Comparison of ENCODE assay signal across 13 cellular contexts in the genomic region with DNA sequence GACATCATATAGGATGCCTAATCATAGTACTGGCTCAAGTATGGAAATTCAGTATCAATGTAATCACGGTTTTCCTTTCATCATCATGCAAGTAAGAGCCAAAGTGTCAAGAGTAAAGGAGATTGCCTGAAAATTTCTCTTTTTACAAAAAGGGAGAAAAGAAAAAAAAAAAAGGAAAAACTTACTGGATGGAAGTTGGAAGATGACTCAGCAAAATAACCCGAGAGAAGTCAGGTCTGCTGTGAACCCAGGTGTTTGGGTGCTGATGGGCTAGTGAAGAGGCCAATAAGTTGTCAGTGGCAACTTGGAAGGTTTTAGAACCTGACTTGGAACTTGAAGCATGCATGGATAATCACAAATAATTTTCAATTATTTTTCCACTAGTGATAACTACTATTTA.
DNase-seq lines count a peak whose midpoint lies in the region; ATAC-seq, FAIRE-seq and TF ChIP-seq lines count a peak whose summit lies in the region.
"Had no signal": no experiment of that assay in that cellular context is flagged by ENCODE, and none has a peak within 500 bp of the region (broad histone marks: within the 10 kb centered on the region; RNA-seq: fewer than 3 reads in every experiment).

No MANE protein-coding gene starts in this region.

- no peaks in the 10 kb centered on the region for H4K20me1 ChIP-seq in OCI-LY3 (ENCODE audit: insufficient read depth, low read length)
- H4K20me1 ChIP-seq: BLaER1 had no signal

- no peak for TF ChIP-seq POLR2A in stomach (IDR thresholded peaks at IDR 0.05)

- WGBS in stomach, 5 donors = 83 to 95% (median 89%) methylated on average over 2 of the region's 2 CpGs
- WGBS in small intestine, 3 donors = 68 to 82% (median 76%) methylated on average over 2 of the region's 2 CpGs

- ATAC-seq in GM19452 (IDR thresholded peaks at IDR 0.05; ENCODE audit: unreplicated experiment) = peak; percentile 13
- ATAC-seq: HCT116 had no signal

- H2AFZ ChIP-seq in OCI-LY3 (ENCODE audit: low read depth, low read length) = 0 out of 2 replicates have a peak overlapping the region, but pooled peaks have one; percentile 6

- TF ChIP-seq CTCF in OCI-LY3 (IDR thresholded peaks at IDR 0.05; ENCODE audit: low read depth, low read length) = no peak
- TF ChIP-seq CTCF in nephron (IDR thresholded peaks at IDR 0.05; ENCODE audit: unreplicated experiment in 3 of 3) = no peak
- no peak for TF ChIP-seq CTCF in stomach (IDR thresholded peaks at IDR 0.05)

- H3K27ac ChIP-seq in OCI-LY3 (ENCODE audit: low read length) = no peak overlapping the region
- no peak overlapping the region for H3K27ac ChIP-seq in stomach
- no peak overlapping the region for H3K27ac ChIP-seq in small intestine (ENCODE audit: low read depth in 1 of 2, low read length in 1 of 2)
- H3K27ac ChIP-seq: BLaER1 had no signal

- intact Hi-C loops in stomach (cut with DNase I; ENCODE audit: low total_unique reads) = no loop called here

- H3K4me3 Mint-ChIP-seq in nephron = no peak overlapping the region
- H3K4me3 Mint-ChIP-seq: CD8-positive, alpha-beta memory T cell had no signal

- no peak for TF ChIP-seq EP300 in stomach (IDR thresholded peaks at IDR 0.05)

- peak overlapping the region; percentile 31 for H3K4me2 ChIP-seq in OCI-LY3 (ENCODE audit: low read length)
- H3K4me2 ChIP-seq: BLaER1 had no signal

- no peaks in the 10 kb centered on the region for H3K27me3 Mint-ChIP-seq in nephron (ENCODE audit: low read depth)

- H3K36me3 Mint-ChIP-seq in nephron (ENCODE audit: low read depth) = no peaks in the 10 kb centered on the region
- H3K36me3 Mint-ChIP-seq: CD8-positive, alpha-beta memory T cell had no signal

- FAIRE-seq in GM18507 (lab: Jason Lieb, UNC) (peak; percentile 58), small intestine (lab: Jason Lieb, UNC) (no peak)
- FAIRE-seq: H54 had no signal

- H3K36me3 ChIP-seq in OCI-LY3 (replicated peaks; ENCODE audit: low read depth, low read length) (no peaks in the 10 kb centered on the region), stomach (no peaks in the 10 kb centered on the region), small intestine (ENCODE audit: control insufficient read depth in 2 of 2, insufficient read depth in 2 of 2, low read length in 2 of 2) (no peaks in the 10 kb centered on the region)
- H3K36me3 ChIP-seq: BLaER1 had no signal

- H3K9ac ChIP-seq in OCI-LY3 (ENCODE audit: low read length) = no peak overlapping the region
- H3K9ac ChIP-seq: BLaER1 had no signal

- H3K4me1 ChIP-seq in OCI-LY3 (ENCODE audit: low read length) (peaks cover 45% of the 10 kb centered on the region), stomach (peaks cover 0 to 14% (median 5%) of the 10 kb centered on the region in 4 donors), small intestine (ENCODE audit: control insufficient read depth in 2 of 2, insufficient read depth in 1 of 2, low read depth in 1 of 2, low read length in 1 of 2) (peaks cover 0 to 7% of the 10 kb centered on the region in 2 donors)
- H3K4me1 ChIP-seq: BLaER1, Caco-2 had no signal

- no peaks in the 10 kb centered on the region for H3K9me3 ChIP-seq in OCI-LY3 (ENCODE audit: insufficient read depth, low read length)
- no peaks in the 10 kb centered on the region for H3K9me3 ChIP-seq in stomach
- H3K9me3 ChIP-seq in small intestine (ENCODE audit: control insufficient read depth, low read depth) = no peaks in the 10 kb centered on the region
- H3K9me3 ChIP-seq: BLaER1, Caco-2 had no signal

- no peak overlapping the region for H3K4me3 ChIP-seq in OCI-LY3 (ENCODE audit: low read length)
- H3K4me3 ChIP-seq in stomach = no peak overlapping the region
- H3K4me3 ChIP-seq in small intestine (ENCODE audit: low read depth in 1 of 2, low read length in 2 of 2) = no peak overlapping the region
- H3K4me3 ChIP-seq: BLaER1 had no signal

- H3K27me3 ChIP-seq in OCI-LY3 (ENCODE audit: low read depth, low read length) (no peaks in the 10 kb centered on the region), stomach (no peaks in the 10 kb centered on the region), small intestine (ENCODE audit: control insufficient read depth in 2 of 2, insufficient read depth in 2 of 2, low read length in 2 of 2) (no peaks in the 10 kb centered on the region)
- H3K27me3 ChIP-seq: BLaER1 had no signal

- peaks cover 43% of the 10 kb centered on the region for H3K4me1 Mint-ChIP-seq in nephron

- no peaks in the 10 kb centered on the region for H3K9me3 Mint-ChIP-seq in nephron
- H3K9me3 Mint-ChIP-seq: CD8-positive, alpha-beta memory T cell had no signal

- DNase-seq in GM18507 (ENCODE audit: extremely low spot score, insufficient read length, low read depth) (no peak), stomach (no peak), dedifferentiated amniotic fluid mesenchymal stem cell (ENCODE audit: extremely low spot score) (no peak), small intestine (no peak), DMS153 (lab: John Stamatoyannopoulos, UW) (no peak)
- DNase-seq: Caco-2; CD8-positive, alpha-beta memory T cell had no signal

- no peaks in the 10 kb centered on the region for H3K79me2 ChIP-seq in OCI-LY3 (ENCODE audit: low read length)

- H3K27ac Mint-ChIP-seq in nephron = peak overlapping the region; percentile 56 to 66 (median 58)
- H3K27ac Mint-ChIP-seq: CD8-positive, alpha-beta memory T cell had no signal
